ENCODE assay signal across 14 cellular contexts in genomic region chr17:51820766-51821165, GRCh38.
DNase-seq lines count a peak whose midpoint lies in the region; ATAC-seq and TF ChIP-seq lines count a peak whose summit lies in the region.
"Had no signal": no experiment of that assay in that cellular context is flagged by ENCODE, and none has a peak within 500 bp of the region (broad histone marks: within the 10 kb centered on the region; RNA-seq: fewer than 3 reads in every experiment).

No MANE protein-coding gene starts in this region.

- no peak for TF ChIP-seq CTCF in RWPE2 (IDR thresholded peaks at IDR 0.05; ENCODE audit: poor library complexity, severe bottlenecking)

- H3K27me3 Mint-ChIP-seq in activated T-cell treated with anti-CD3 and anti-CD28 coated beads, Interleukin-2, amount 50 U/mL, for 72 hours (ENCODE audit: low read depth) = peaks cover 5% of the 10 kb centered on the region
- no peaks in the 10 kb centered on the region for H3K27me3 Mint-ChIP-seq in activated T-helper 2 cell treated with anti-CD3 and anti-CD28 coated beads, Interferon-gamma antibody, Interleukin-2, Interleukin-4, amounts not matched to agents 10 μg/mL and 5 μg/mL and 100 μg/mL, durations not matched to agents 14 hours and 24 hours and 36 hours (ENCODE audit: low read depth)
- peaks cover 8% of the 10 kb centered on the region for H3K27me3 Mint-ChIP-seq in activated CD4-positive, alpha-beta T cell treated with anti-CD3 and anti-CD28 coated beads for 36 hours

- peak overlapping the region; percentile 17 for H3K27ac Mint-ChIP-seq in activated T-cell treated with anti-CD3 and anti-CD28 coated beads, Interleukin-2, amount 50 U/mL, for 72 hours
- peak overlapping the region; percentile 39 for H3K27ac Mint-ChIP-seq in activated T-helper 2 cell treated with anti-CD3 and anti-CD28 coated beads, Interferon-gamma antibody, Interleukin-2, Interleukin-4, amounts not matched to agents 10 μg/mL and 5 μg/mL and 100 μg/mL, durations not matched to agents 14 hours and 24 hours and 36 hours
- H3K27ac Mint-ChIP-seq in activated CD4-positive, alpha-beta T cell treated with anti-CD3 and anti-CD28 coated beads for 36 hours = no peak overlapping the region
- H3K27ac Mint-ChIP-seq: GM23338, H9, HFFc6 had no signal

- peaks cover 4% of the 10 kb centered on the region for H3K4me1 Mint-ChIP-seq in activated T-cell treated with anti-CD3 and anti-CD28 coated beads, Interleukin-2, amount 50 U/mL, for 72 hours (ENCODE audit: low read depth)
- H3K4me1 Mint-ChIP-seq in activated T-helper 2 cell treated with anti-CD3 and anti-CD28 coated beads, Interferon-gamma antibody, Interleukin-2, Interleukin-4, amounts not matched to agents 10 μg/mL and 5 μg/mL and 100 μg/mL, durations not matched to agents 14 hours and 24 hours and 36 hours (ENCODE audit: low read depth) = peaks cover 19% of the 10 kb centered on the region
- H3K4me1 Mint-ChIP-seq in activated CD4-positive, alpha-beta T cell treated with anti-CD3 and anti-CD28 coated beads for 36 hours = peaks cover 10% of the 10 kb centered on the region
- H3K4me1 Mint-ChIP-seq: GM23338 had no signal

- H3K27me3 ChIP-seq in RWPE2 (ENCODE audit: insufficient read depth, poor library complexity, severe bottlenecking) = no peaks in the 10 kb centered on the region

- H3K9me3 ChIP-seq in RWPE2 (ENCODE audit: severe bottlenecking) = no peaks in the 10 kb centered on the region

- CTCF ChIA-PET in activated CD4-positive, alpha-beta T cell treated with anti-CD3 and anti-CD28 coated beads for 36 hours (lab: Charles Lee) = interaction anchor here (1.6 kb wide), 1 partner anchor 12 kb away, joined by 3 read pairs; no protein-coding TSS in a partner anchor

- intact Hi-C loops in activated T-helper 2 cell treated with anti-CD3 and anti-CD28 coated beads, Interferon-gamma antibody, Interleukin-2, Interleukin-4, amounts not matched to agents 10 μg/mL and 5 μg/mL and 100 μg/mL, durations not matched to agents 14 hours and 24 hours and 36 hours (cut with micrococcal nuclease) = loop anchor here (1.0 kb wide), 1 partner anchor 328 kb away; no protein-coding TSS in a partner anchor
- intact Hi-C loops in activated CD4-positive, alpha-beta T cell treated with anti-CD3 and anti-CD28 coated beads for 36 hours (cut with DNase I, micrococcal nuclease) = no loop called here

- no peaks in the 10 kb centered on the region for H3K36me3 Mint-ChIP-seq in activated T-cell treated with anti-CD3 and anti-CD28 coated beads, Interleukin-2, amount 50 U/mL, for 72 hours (ENCODE audit: insufficient read depth in 2 of 2)
- H3K36me3 Mint-ChIP-seq in activated T-helper 2 cell treated with anti-CD3 and anti-CD28 coated beads, Interferon-gamma antibody, Interleukin-2, Interleukin-4, amounts not matched to agents 10 μg/mL and 5 μg/mL and 100 μg/mL, durations not matched to agents 14 hours and 24 hours and 36 hours (ENCODE audit: low read depth) = no peaks in the 10 kb centered on the region
- H3K36me3 Mint-ChIP-seq in activated CD4-positive, alpha-beta T cell treated with anti-CD3 and anti-CD28 coated beads for 36 hours (ENCODE audit: low read depth) = no peaks in the 10 kb centered on the region
- H3K36me3 Mint-ChIP-seq: CD4-positive, alpha-beta memory T cell had no signal

- no peak for ATAC-seq in activated T-cell treated with anti-CD3 and anti-CD28 coated beads, Interleukin-2, amount 50 U/mL, for 72 hours (replicated peaks in 1 of 2)
- ATAC-seq in RWPE2 (ENCODE audit: low read depth) = no peak
- ATAC-seq in activated CD4-positive, alpha-beta T cell treated with anti-CD3 and anti-CD28 coated beads for 36 hours = no peak
- ATAC-seq: GM23338 had no signal

- DNase-seq in activated T-cell treated with anti-CD3 and anti-CD28 coated beads, Interleukin-2, amount 50 U/mL, for 72 hours = no peak
- no peak for DNase-seq in activated T-cell treated with anti-CD3 and anti-CD28 coated beads, Interleukin-2, amount 50 U/mL, for 48 hours
- no peak for DNase-seq in RWPE2 (ENCODE audit: low spot score)
- no peak for DNase-seq in activated T-helper 2 cell treated with anti-CD3 and anti-CD28 coated beads, Interferon-gamma antibody, Interleukin-2, Interleukin-4, amounts not matched to agents 10 μg/mL and 5 μg/mL and 100 μg/mL, durations not matched to agents 14 hours and 24 hours and 36 hours (ENCODE audit: low spot score)
- no peak for DNase-seq in activated CD4-positive, alpha-beta T cell treated with anti-CD3 and anti-CD28 coated beads for 36 hours
- DNase-seq in NCI-H2029 treated with DMSO at 0.1 percent for 48 hours (lab: John Stamatoyannopoulos, UW) = no peak
- DNase-seq: C1 segment of cervical spinal cord, COR-L47, DMS79 treated with DMSO at 0.1 percent for 48 hours, GF-D8, H9, HFFc6 had no signal

- H3K27ac ChIP-seq in RWPE2 (ENCODE audit: poor library complexity, severe bottlenecking) = peak overlapping the region; percentile 40

- H3K4me3 ChIP-seq in RWPE2 (ENCODE audit: severe bottlenecking) = no peak overlapping the region
- H3K4me3 ChIP-seq: GM23338 had no signal

- H3K4me1 ChIP-seq in RWPE2 (ENCODE audit: insufficient read depth, poor library complexity, severe bottlenecking) = peaks cover 7% of the 10 kb centered on the region

- H3K36me3 ChIP-seq in RWPE2 (ENCODE audit: low read depth) = no peaks in the 10 kb centered on the region

- no peaks in the 10 kb centered on the region for H3K9me3 Mint-ChIP-seq in activated T-cell treated with anti-CD3 and anti-CD28 coated beads, Interleukin-2, amount 50 U/mL, for 72 hours
- no peaks in the 10 kb centered on the region for H3K9me3 Mint-ChIP-seq in activated T-helper 2 cell treated with anti-CD3 and anti-CD28 coated beads, Interferon-gamma antibody, Interleukin-2, Interleukin-4, amounts not matched to agents 10 μg/mL and 5 μg/mL and 100 μg/mL, durations not matched to agents 14 hours and 24 hours and 36 hours
- no peaks in the 10 kb centered on the region for H3K9me3 Mint-ChIP-seq in activated CD4-positive, alpha-beta T cell treated with anti-CD3 and anti-CD28 coated beads for 36 hours (ENCODE audit: low read depth)
- H3K9me3 Mint-ChIP-seq: CD4-positive, alpha-beta memory T cell; GM23338; H9 had no signal

- peak overlapping the region in 1 of 2 donors; percentile 22 for H3K4me3 Mint-ChIP-seq in activated T-cell treated with anti-CD3 and anti-CD28 coated beads, Interleukin-2, amount 50 U/mL, for 72 hours
- H3K4me3 Mint-ChIP-seq in activated T-helper 2 cell treated with anti-CD3 and anti-CD28 coated beads, Interferon-gamma antibody, Interleukin-2, Interleukin-4, amounts not matched to agents 10 μg/mL and 5 μg/mL and 100 μg/mL, durations not matched to agents 14 hours and 24 hours and 36 hours (ENCODE audit: low read depth) = no peak overlapping the region
- H3K4me3 Mint-ChIP-seq in activated CD4-positive, alpha-beta T cell treated with anti-CD3 and anti-CD28 coated beads for 36 hours = no peak overlapping the region
- H3K4me3 Mint-ChIP-seq: CD4-positive, alpha-beta memory T cell; GM23338; H9; HFFc6 had no signal

- POLR2A ChIA-PET in activated CD4-positive, alpha-beta T cell treated with anti-CD3 and anti-CD28 coated beads for 36 hours (lab: Charles Lee) = no interaction called here
